ENCODE assay signal across 8 cellular contexts in the genomic region with DNA sequence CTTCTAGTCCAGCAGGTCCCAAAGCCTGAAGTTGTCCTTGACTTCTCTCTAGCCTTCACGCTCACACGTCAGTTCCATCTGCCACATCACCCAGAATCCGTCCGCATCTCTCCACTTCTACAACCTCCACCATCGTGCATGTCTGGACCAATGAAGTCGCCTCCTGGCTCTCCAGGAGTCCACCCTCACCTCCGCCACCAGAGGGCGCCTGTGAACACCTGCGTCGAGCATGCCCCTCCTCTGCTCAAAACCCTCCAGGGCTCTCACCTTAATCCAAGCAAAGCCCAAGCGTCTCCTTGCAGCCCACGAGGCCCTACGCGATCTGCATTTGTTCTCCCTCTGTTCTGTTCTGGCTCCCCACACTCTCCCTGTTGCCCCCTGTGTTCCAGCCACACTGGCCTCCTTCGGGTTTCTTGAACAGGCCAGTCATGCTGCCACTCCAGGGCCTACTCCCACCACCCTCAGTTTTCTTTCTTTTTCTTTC. TPM values are rescaled to one million over a fixed set of nuclear protein-coding genes. Genes with fewer than 3 reads are reported as not detected.
A peak's percentile ranks its signal among the peaks of the same experiment; 100 is the strongest.
DNase-seq lines count a peak whose midpoint lies in the region; ATAC-seq and TF ChIP-seq lines count a peak whose summit lies in the region.

No MANE protein-coding gene starts in this region.

- peak; percentile 97 for TF ChIP-seq CTCF in endodermal cell (conservative IDR thresholded peaks at IDR 0.05)

- H3K27me3 Mint-ChIP-seq in activated CD8-positive, alpha-beta T cell treated with anti-CD3 and anti-CD28 coated beads, Interleukin-2, amount 10 ng/mL, durations not matched to agents 7 days and 5 days (ENCODE audit: low read depth): peaks cover 2% of the 10 kb centered on the region
- no peaks in the 10 kb centered on the region for H3K27me3 Mint-ChIP-seq in endodermal cell (ENCODE audit: insufficient read depth)

- peak overlapping the region; percentile 22 for H3K9ac ChIP-seq in endodermal cell (ENCODE audit: extremely low read depth, low read length, poor library complexity, severe bottlenecking)

- CTCF ChIA-PET in activated CD8-positive, alpha-beta T cell treated with anti-CD3 and anti-CD28 coated beads, Interleukin-2, amount 10 ng/mL, durations not matched to agents 7 days and 5 days (lab: Charles Lee): interaction anchor here (0.6 to 10.9 kb wide), 27 partner anchors 9 to 205 kb away, joined by 3 to 109 read pairs (median 3); partner anchors contain the start of genes ANKLE1, MRPL34, MVB12A and USE1

- H3K4me1 ChIP-seq in endodermal cell (ENCODE audit: control insufficient read depth, insufficient read depth, low read length): no peaks in the 10 kb centered on the region

- H3K4me3 Mint-ChIP-seq in activated CD8-positive, alpha-beta T cell treated with anti-CD3 and anti-CD28 coated beads, Interleukin-2, amount 10 ng/mL, durations not matched to agents 7 days and 5 days: no peak overlapping the region
- no peak overlapping the region for H3K4me3 Mint-ChIP-seq in endodermal cell
- H3K4me3 Mint-ChIP-seq in stimulated activated effector memory CD8-positive, alpha-beta T cell treated with anti-CD3 and anti-CD28 coated beads, Interleukin-12 subunit alpha, Interleukin-12 subunit beta, amount 100 ng/mL, for 72 hours: no peak overlapping the region

- WGBS in endodermal cell (ENCODE audit: insufficient coverage in 1 of 2, insufficient read length in 1 of 2), 2 experiments: 13 to 22% methylated on average over 12 to 15 of the region's 15 CpGs

- no peak overlapping the region for H3K4me3 ChIP-seq in endodermal cell (ENCODE audit: low read length)

- H3K27ac ChIP-seq in endodermal cell (ENCODE audit: low read depth, low read length): no peak overlapping the region

- peaks cover 15% of the 10 kb centered on the region for H3K4me1 Mint-ChIP-seq in activated CD8-positive, alpha-beta T cell treated with anti-CD3 and anti-CD28 coated beads, Interleukin-2, amount 10 ng/mL, durations not matched to agents 7 days and 5 days (ENCODE audit: low read depth)
- H3K4me1 Mint-ChIP-seq in endodermal cell: peaks cover 6% of the 10 kb centered on the region
- peaks cover 13% of the 10 kb centered on the region for H3K4me1 Mint-ChIP-seq in stimulated activated effector memory CD8-positive, alpha-beta T cell treated with anti-CD3 and anti-CD28 coated beads, Interleukin-12 subunit alpha, Interleukin-12 subunit beta, amount 100 ng/mL, for 72 hours

- H3K36me3 Mint-ChIP-seq in activated CD8-positive, alpha-beta T cell treated with anti-CD3 and anti-CD28 coated beads, Interleukin-2, amount 10 ng/mL, durations not matched to agents 7 days and 5 days (ENCODE audit: low read depth): no peaks in the 10 kb centered on the region
- H3K36me3 Mint-ChIP-seq in endodermal cell (ENCODE audit: low read depth): peaks cover 6% of the 10 kb centered on the region
- peaks cover 4% of the 10 kb centered on the region for H3K36me3 Mint-ChIP-seq in stimulated activated effector memory CD8-positive, alpha-beta T cell treated with anti-CD3 and anti-CD28 coated beads, Interleukin-12 subunit alpha, Interleukin-12 subunit beta, amount 100 ng/mL, for 72 hours

- peak; percentile 87 for DNase-seq in AG08396 (ENCODE audit: low spot score)
- peak; percentile 89 for DNase-seq in HPDE6-E6E7 (ENCODE audit: extremely low spot score)
- peak; percentile 68 for DNase-seq in NK-92 (lab: John Stamatoyannopoulos, UW; ENCODE audit: unreplicated experiment)
- DNase-seq in activated CD8-positive, alpha-beta T cell treated with anti-CD3 and anti-CD28 coated beads, Interleukin-2, amount 10 ng/mL, durations not matched to agents 7 days and 5 days: peak; percentile 93
- peak; percentile 97 for DNase-seq in endodermal cell
- DNase-seq in myocyte (ENCODE audit: low read depth): peak; percentile 57
- peak; percentile 93 to 94 for DNase-seq in stimulated activated effector memory CD8-positive, alpha-beta T cell treated with anti-CD3 and anti-CD28 coated beads, Interleukin-12 subunit alpha, Interleukin-12 subunit beta, amount 100 ng/mL, for 72 hours (ENCODE audit: low spot score in 2 of 2)

- peak; percentile 77 for ATAC-seq in GM18909 (IDR thresholded peaks at IDR 0.05; ENCODE audit: poor library complexity, unreplicated experiment)
- peak; percentile 100 for ATAC-seq in activated CD8-positive, alpha-beta T cell treated with anti-CD3 and anti-CD28 coated beads, Interleukin-2, amount 10 ng/mL, durations not matched to agents 7 days and 5 days
- ATAC-seq in stimulated activated effector memory CD8-positive, alpha-beta T cell treated with anti-CD3 and anti-CD28 coated beads, Interleukin-12 subunit alpha, Interleukin-12 subunit beta, amount 100 ng/mL, for 72 hours: peak; percentile 98

- H3K36me3 ChIP-seq in endodermal cell (ENCODE audit: control insufficient read depth, insufficient read depth, low read length): no peaks in the 10 kb centered on the region

- POLR2A ChIA-PET in activated CD8-positive, alpha-beta T cell treated with anti-CD3 and anti-CD28 coated beads, Interleukin-2, amount 10 ng/mL, durations not matched to agents 7 days and 5 days (lab: Charles Lee): no interaction called here

- H3K9me3 ChIP-seq in endodermal cell (ENCODE audit: control insufficient read depth, low read length): no peaks in the 10 kb centered on the region

- no peaks in the 10 kb centered on the region for H3K9me3 Mint-ChIP-seq in activated CD8-positive, alpha-beta T cell treated with anti-CD3 and anti-CD28 coated beads, Interleukin-2, amount 10 ng/mL, durations not matched to agents 7 days and 5 days (ENCODE audit: insufficient read depth)
- no peaks in the 10 kb centered on the region for H3K9me3 Mint-ChIP-seq in endodermal cell
- H3K9me3 Mint-ChIP-seq in stimulated activated effector memory CD8-positive, alpha-beta T cell treated with anti-CD3 and anti-CD28 coated beads, Interleukin-12 subunit alpha, Interleukin-12 subunit beta, amount 100 ng/mL, for 72 hours: no peaks in the 10 kb centered on the region

- no peaks in the 10 kb centered on the region for H3K27me3 ChIP-seq in endodermal cell (ENCODE audit: control insufficient read depth, insufficient read depth, low read length, poor library complexity, severe bottlenecking)

- H3K27ac Mint-ChIP-seq in activated CD8-positive, alpha-beta T cell treated with anti-CD3 and anti-CD28 coated beads, Interleukin-2, amount 10 ng/mL, durations not matched to agents 7 days and 5 days: no peak overlapping the region
- H3K27ac Mint-ChIP-seq in endodermal cell: peak overlapping the region; percentile 90
- H3K27ac Mint-ChIP-seq in stimulated activated effector memory CD8-positive, alpha-beta T cell treated with anti-CD3 and anti-CD28 coated beads, Interleukin-12 subunit alpha, Interleukin-12 subunit beta, amount 100 ng/mL, for 72 hours: peak overlapping the region; percentile 6

RNA-seq across cellular contexts. Expression of gene USHBP1, which starts 3.7 kb away (rescaled TPM):
- not detected for total RNA-seq in activated CD8-positive, alpha-beta T cell treated with anti-CD3 and anti-CD28 coated beads, Interleukin-2, amount 10 ng/mL, durations not matched to agents 7 days and 5 days
- total RNA-seq in endodermal cell: 1 to 10 TPM; 3.8 to 6.2 TPM
- 1.2 TPM for polyA plus RNA-seq in endodermal cell (2013, experiment 1 of 2)
- 1.2 TPM for polyA plus RNA-seq in endodermal cell (2013, experiment 2 of 2)
- not detected in 2 replicates for total RNA-seq in myocyte
- polyA plus RNA-seq in myocyte (2012): not detected

RNA-seq across cellular contexts. Expression of gene BABAM1, which starts 6.4 kb away (rescaled TPM):
- total RNA-seq in activated CD8-positive, alpha-beta T cell treated with anti-CD3 and anti-CD28 coated beads, Interleukin-2, amount 10 ng/mL, durations not matched to agents 7 days and 5 days: 100 to 1,000 TPM; 116 to 117 TPM
- total RNA-seq in endodermal cell (100 to 1,000 TPM; 136 to 151 TPM), myocyte (89.3 and 122 TPM in 2 replicates)
- 92.0 TPM for polyA plus RNA-seq in endodermal cell (2013, experiment 1 of 2)
- 81.9 TPM for polyA plus RNA-seq in endodermal cell (2013, experiment 2 of 2)
- 114 TPM for polyA plus RNA-seq in myocyte (2012)

RNA-seq across cellular contexts. Expression of gene NR2F6, which starts 15.2 kb away (rescaled TPM):
- 1 to 10 TPM; 4.1 to 4.3 TPM for total RNA-seq in activated CD8-positive, alpha-beta T cell treated with anti-CD3 and anti-CD28 coated beads, Interleukin-2, amount 10 ng/mL, durations not matched to agents 7 days and 5 days
- total RNA-seq in endodermal cell (100 to 1,000 TPM; 103 to 107 TPM), myocyte (103 and 104 TPM in 2 replicates)
- 59.2 TPM for polyA plus RNA-seq in endodermal cell (2013, experiment 1 of 2)
- polyA plus RNA-seq in endodermal cell (2013, experiment 2 of 2): 54.2 TPM
- 28.6 TPM for polyA plus RNA-seq in myocyte (2012)

RNA-seq across cellular contexts. Expression of gene ANKLE1, which starts 20.8 kb away (rescaled TPM):
- 10 to 100 TPM; 10.7 to 13.8 TPM for total RNA-seq in activated CD8-positive, alpha-beta T cell treated with anti-CD3 and anti-CD28 coated beads, Interleukin-2, amount 10 ng/mL, durations not matched to agents 7 days and 5 days
- total RNA-seq in endodermal cell (1 to 10 TPM; 4.6 to 9.9 TPM), myocyte (0.27 and 0.36 TPM in 2 replicates)
- 4.4 TPM for polyA plus RNA-seq in endodermal cell (2013, experiment 1 of 2)
- 5.1 TPM for polyA plus RNA-seq in endodermal cell (2013, experiment 2 of 2)
- polyA plus RNA-seq in myocyte (2012): 0.63 TPM

RNA-seq across cellular contexts. Expression of gene OCEL1, which starts 34.9 kb away (rescaled TPM):
- 10 to 100 TPM; 24.3 to 28.3 TPM for total RNA-seq in activated CD8-positive, alpha-beta T cell treated with anti-CD3 and anti-CD28 coated beads, Interleukin-2, amount 10 ng/mL, durations not matched to agents 7 days and 5 days
- total RNA-seq in endodermal cell (10 to 100 TPM; 23.1 to 29.1 TPM), myocyte (4.3 and 7.0 TPM in 2 replicates)
- 16.5 TPM for polyA plus RNA-seq in endodermal cell (2013, experiment 1 of 2)
- polyA plus RNA-seq in endodermal cell (2013, experiment 2 of 2): 15.0 TPM
- 23.2 TPM for polyA plus RNA-seq in myocyte (2012)

Comparison
In these comparisons a context has a peak if more than half of its experiments do, and no peak if none do; other contexts are left out.
1. RNA of gene NR2F6, which starts 15.2 kb away (total RNA-seq): 103 to 107 TPM in endodermal cell and 103 to 104 TPM in myocyte; 4.1 to 4.3 TPM in activated CD8-positive, alpha-beta T cell treated with anti-CD3 and anti-CD28 coated beads, Interleukin-2, amount 10 ng/mL, durations not matched to agents 7 days and 5 days; every median in the first group is over 10 times any median in the second.
2. Peak in every context shown above with its lines, with median percentiles within 50 percentile points of each other: DNase-seq and ATAC-seq.